In genomic region chr16:23991044-23991443, GRCh38 we compare ENCODE assay signal across 1 cellular context.
TF ChIP-seq lines count a peak whose summit lies in the region.

No MANE protein-coding gene starts in this region.

TF ChIP-seq in HepG2, 621 proteins besides CTCF, POLR2A, EP300 and RAD21 (continued from another document):
- TF ChIP-seq ZNF512B (CRISPR knock-in tag; IDR thresholded peaks at IDR 0.05; ENCODE audit: borderline replicate concordance) = no peak
